17 cellular contexts compared by ENCODE assay signal in the genomic region with DNA sequence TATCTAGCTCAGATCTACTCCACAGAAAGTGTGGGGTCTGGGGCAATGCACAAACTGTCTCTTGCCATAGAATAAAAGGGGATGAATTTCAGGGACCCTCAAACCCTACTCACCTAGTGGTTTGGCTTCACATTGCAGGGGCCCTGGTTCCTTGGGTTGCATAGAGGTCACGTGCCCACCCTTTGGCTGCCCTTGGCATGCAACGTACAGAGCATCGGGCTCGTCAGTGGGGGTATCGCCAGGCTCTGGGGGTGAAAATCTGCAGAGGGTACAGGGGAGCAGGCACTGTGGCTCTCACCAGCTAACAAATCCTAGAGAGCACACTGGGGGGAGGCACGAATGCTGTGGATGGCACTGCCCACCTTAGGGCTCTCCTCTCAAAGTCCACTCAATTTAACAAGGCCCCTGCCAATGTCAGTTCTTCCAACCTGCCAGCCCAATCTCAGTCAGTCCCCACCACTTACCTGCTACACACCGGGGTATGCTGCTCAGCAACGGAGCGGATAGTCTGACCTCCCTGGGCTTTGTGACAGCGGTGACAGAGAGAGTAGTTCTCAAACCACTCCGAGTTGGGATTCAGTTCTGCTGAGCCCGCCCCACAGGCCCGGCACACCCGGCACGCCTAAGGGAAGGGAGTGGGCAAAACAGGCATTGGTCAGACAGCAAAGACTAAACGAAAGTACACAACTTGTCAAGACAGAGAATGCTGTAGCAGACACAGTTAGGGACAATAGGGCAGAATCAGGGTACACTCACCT. TPM values are rescaled to one million over a fixed set of nuclear protein-coding genes. Genes with fewer than 3 reads are reported as not detected.
"Had no signal": no experiment of that assay in that cellular context is flagged by ENCODE, and none has a peak within 500 bp of the region (broad histone marks: within the 10 kb centered on the region; RNA-seq: fewer than 3 reads in every experiment).

No MANE protein-coding gene starts in this region.

- H3K36me3 ChIP-seq: ovary had no signal

- H3K9me3 Mint-ChIP-seq: activated T-cell treated with anti-CD3 and anti-CD28 coated beads, Interleukin-2, amount 50 U/mL, for 72 hours; brain; mesothelial cell of epicardium; neural crest cell; stimulated activated naive CD8-positive, alpha-beta T cell treated with anti-CD3 and anti-CD28 coated beads, Interleukin-15, amount 100 ng/mL, for 72 hours had no signal

- H3K27ac Mint-ChIP-seq: activated naive CD8-positive, alpha-beta T cell; activated T-cell treated with anti-CD3 and anti-CD28 coated beads, Interleukin-2, amount 50 U/mL, for 72 hours; mesothelial cell of epicardium had no signal

- H3K27me3 Mint-ChIP-seq: activated naive CD8-positive, alpha-beta T cell; stimulated activated naive CD8-positive, alpha-beta T cell treated with anti-CD3 and anti-CD28 coated beads, Interleukin-15, amount 100 ng/mL, for 72 hours had no signal

- H3K4me3 Mint-ChIP-seq: activated naive CD8-positive, alpha-beta T cell; activated T-cell treated with anti-CD3 and anti-CD28 coated beads, Interleukin-2, amount 50 U/mL, for 72 hours; brain; mesothelial cell of epicardium; neural crest cell; stimulated activated naive CD8-positive, alpha-beta T cell treated with anti-CD3 and anti-CD28 coated beads, Interleukin-15, amount 100 ng/mL, for 72 hours had no signal

- H3K9me3 ChIP-seq: ovary, upper lobe of left lung had no signal

- DNase-seq: activated CD4-positive, alpha-beta T cell treated with anti-CD3 and anti-CD28 coated beads, Interleukin-2, amount 50 U/mL, for 48 hours; activated CD4-positive, CD25-positive, alpha-beta regulatory T cell treated with anti-CD3 and anti-CD28 coated beads, Interleukin-2, amount 50 U/mL, for 72 hours; activated gamma-delta T cell; activated T-cell treated with anti-CD3 and anti-CD28 coated beads, Interleukin-2, amount 50 U/mL, for 72 hours; amygdala; central memory CD4-positive, alpha-beta T cell; foreskin melanocyte; stimulated activated naive CD8-positive, alpha-beta T cell treated with anti-CD3 and anti-CD28 coated beads, Interleukin-15, amount 100 ng/mL, for 72 hours; T1000 had no signal

- H3K27me3 ChIP-seq: ovary, upper lobe of left lung had no signal

- ATAC-seq: activated T-cell treated with anti-CD3 and anti-CD28 coated beads, Interleukin-2, amount 50 U/mL, for 72 hours; sciatic nerve; stimulated activated naive CD8-positive, alpha-beta T cell treated with anti-CD3 and anti-CD28 coated beads, Interleukin-15, amount 100 ng/mL, for 72 hours had no signal

- H3K27ac ChIP-seq: coronary artery, ovary, upper lobe of left lung had no signal

- H3K4me3 ChIP-seq: coronary artery, ovary, upper lobe of left lung had no signal

RNA-seq across cellular contexts. Expression of gene DDN, which starts 53.5 kb away (rescaled TPM):
- total RNA-seq: sciatic nerve had no signal
